13 cellular contexts compared by ENCODE assay signal in genomic region chr5:34957299-34957698, GRCh38.
"Had no signal": no experiment of that assay in that cellular context is flagged by ENCODE, and none has a peak within 500 bp of the region (broad histone marks: within the 10 kb centered on the region; RNA-seq: fewer than 3 reads in every experiment).

No MANE protein-coding gene starts in this region.

- H3K4me1 ChIP-seq: gastrocnemius medialis, testis, upper lobe of right lung had no signal

- H3K27ac ChIP-seq: gastrocnemius medialis, testis, upper lobe of right lung, VCaP had no signal

- DNase-seq: activated CD4-positive, alpha-beta memory T cell treated with anti-CD3 and anti-CD28 coated beads for 36 hours; activated gamma-delta T cell; activated T-cell treated with anti-CD3 and anti-CD28 coated beads, Interleukin-2, amount 50 U/mL, for 4 hours; gastrocnemius medialis; kidney; left ventricle myocardium superior; stimulated activated CD4-positive, alpha-beta T cell treated with anti-CD3 and anti-CD28 coated beads, Interleukin-4, amount 100 ng/mL, for 1 hour; stimulated activated CD8-positive, alpha-beta memory T cell treated with anti-CD3 and anti-CD28 coated beads, Interleukin-4, amount 100 ng/mL, for 48 hours; T-cell; T1000; testis; upper lobe of right lung had no signal

- H3K9me3 ChIP-seq: gastrocnemius medialis, testis, upper lobe of right lung had no signal

- H3K4me3 ChIP-seq: gastrocnemius medialis, testis, upper lobe of right lung had no signal

- H3K27me3 ChIP-seq: gastrocnemius medialis, testis, upper lobe of right lung had no signal

- ATAC-seq: activated T-cell treated with anti-CD3 and anti-CD28 coated beads, Interleukin-2, amount 50 U/mL, for 4 hours; gastrocnemius medialis had no signal
